In genomic region chr12:103043531-103044445, GRCh38 we compare ENCODE assay signal across 17 cellular contexts.
"Had no signal": no experiment of that assay in that cellular context is flagged by ENCODE, and none has a peak within 500 bp of the region (broad histone marks: within the 10 kb centered on the region; RNA-seq: fewer than 3 reads in every experiment).

No MANE protein-coding gene starts in this region.

- H3K36me3 ChIP-seq: adrenal gland, left ventricle myocardium inferior, neutrophil, right atrium auricular region, stomach had no signal

- H3K27me3 ChIP-seq: adrenal gland, body of pancreas, neutrophil, right atrium auricular region had no signal

- H3K9me3 ChIP-seq: adrenal gland, body of pancreas, neutrophil, right atrium auricular region, stomach had no signal

- H3K27ac ChIP-seq: adrenal gland, body of pancreas, left ventricle myocardium inferior, neutrophil, right atrium auricular region, stomach had no signal

- H3K4me1 Mint-ChIP-seq: activated CD4-positive, alpha-beta T cell treated with anti-CD3 and anti-CD28 coated beads for 36 hours; activated T-helper 17 cell treated with anti-CD3 and anti-CD28 coated beads, Interleukin-2, amount 50 U/mL, for 72 hours; central memory CD8-positive, alpha-beta T cell had no signal

- H3K4me1 ChIP-seq: adrenal gland, body of pancreas, left ventricle myocardium inferior, right atrium auricular region, stomach had no signal

- DNase-seq: activated CD4-positive, alpha-beta T cell treated with anti-CD3 and anti-CD28 coated beads for 36 hours; activated CD8-positive, alpha-beta T cell treated with anti-CD3 and anti-CD28 coated beads, Interleukin-2, amount 10 ng/mL, durations not matched to agents 7 days and 5 days; activated naive CD4-positive, alpha-beta T cell treated with anti-CD3 and anti-CD28 coated beads, Interleukin-2, amount 50 U/mL, for 16 hours; adrenal gland; body of pancreas; cortex of kidney; erythroblast; kidney; left ventricle myocardium inferior; posterior cingulate gyrus; small intestine; stomach; T-helper 9 cell had no signal

- H3K4me3 ChIP-seq: adrenal gland, body of pancreas, left ventricle myocardium inferior, right atrium auricular region, stomach had no signal

- ATAC-seq: activated CD4-positive, alpha-beta T cell treated with anti-CD3 and anti-CD28 coated beads for 36 hours; activated CD8-positive, alpha-beta T cell treated with anti-CD3 and anti-CD28 coated beads, Interleukin-2, amount 10 ng/mL, durations not matched to agents 7 days and 5 days; activated T-helper 17 cell treated with anti-CD3 and anti-CD28 coated beads, Interleukin-2, amount 50 U/mL, for 72 hours; body of pancreas had no signal

- H3K9me3 Mint-ChIP-seq: central memory CD8-positive, alpha-beta T cell had no signal

- H3K27ac Mint-ChIP-seq: activated CD4-positive, alpha-beta T cell treated with anti-CD3 and anti-CD28 coated beads for 36 hours; activated CD8-positive, alpha-beta T cell treated with anti-CD3 and anti-CD28 coated beads, Interleukin-2, amount 10 ng/mL, durations not matched to agents 7 days and 5 days; activated T-helper 17 cell treated with anti-CD3 and anti-CD28 coated beads, Interleukin-2, amount 50 U/mL, for 72 hours had no signal

- H3K4me3 Mint-ChIP-seq: activated CD4-positive, alpha-beta T cell treated with anti-CD3 and anti-CD28 coated beads for 36 hours; activated CD8-positive, alpha-beta T cell treated with anti-CD3 and anti-CD28 coated beads, Interleukin-2, amount 10 ng/mL, durations not matched to agents 7 days and 5 days; activated T-helper 17 cell treated with anti-CD3 and anti-CD28 coated beads, Interleukin-2, amount 50 U/mL, for 72 hours; central memory CD8-positive, alpha-beta T cell had no signal
